In genomic region chr6:10531942-10532341, GRCh38 we compare ENCODE assay signal across 12 cellular contexts. TPM values are rescaled to one million over a fixed set of nuclear protein-coding genes. Genes with fewer than 3 reads are reported as not detected.
DNase-seq lines count a peak whose midpoint lies in the region; ATAC-seq and TF ChIP-seq lines count a peak whose summit lies in the region.
"Had no signal": no experiment of that assay in that cellular context is flagged by ENCODE, and none has a peak within 500 bp of the region (broad histone marks: within the 10 kb centered on the region; RNA-seq: fewer than 3 reads in every experiment).

No MANE protein-coding gene starts in this region.

- H4K20me1 ChIP-seq in PC-9 (ENCODE audit: insufficient read depth) = no peaks in the 10 kb centered on the region; the same call in none of the 2 replicates

- 37 to 47% methylated on average over 9 of the region's 9 CpGs for WGBS in aorta, 2 donors

- peaks cover 30% of the 10 kb centered on the region for H3K4me1 ChIP-seq in PC-9 (replicated peaks; ENCODE audit: insufficient read depth)
- H3K4me1 ChIP-seq in aorta (ENCODE audit: control insufficient read depth in 1 of 2, insufficient read depth in 2 of 2, low read length in 2 of 2) = peaks cover 0 to 11% of the 10 kb centered on the region in 2 donors
- H3K4me1 ChIP-seq in SJCRH30 = no peaks in the 10 kb centered on the region
- H3K4me1 ChIP-seq: tibial nerve had no signal

- TF ChIP-seq CTCF in natural killer cell (IDR thresholded peaks at IDR 0.05) (no peak), PC-9 (conservative IDR thresholded peaks at IDR 0.05) (no peak)

- no TSS peak for BruUV-seq in PC-9 (replicated peaks; lab: Mats Ljungman, UMichigan)

- H3F3A ChIP-seq in PC-9 (ENCODE audit: insufficient read depth, low read depth) = peaks cover 20% of the 10 kb centered on the region

- H3K36me3 ChIP-seq in PC-9 (ENCODE audit: low read depth) (no peaks in the 10 kb centered on the region), aorta (ENCODE audit: control insufficient read depth in 1 of 2, insufficient read depth in 2 of 2, low read length in 1 of 2) (no peaks in the 10 kb centered on the region), SJCRH30 (no peaks in the 10 kb centered on the region)
- H3K36me3 ChIP-seq: tibial nerve had no signal

- peaks cover 81% of the 10 kb centered on the region for H3K79me2 ChIP-seq in PC-9 (ENCODE audit: low read depth)

- peak overlapping the region; percentile 10 for H3K4me3 Mint-ChIP-seq in natural killer cell treated with Interleukin-12 subunit alpha and Interleukin-12 subunit beta and Interleukin-15 and Interleukin-18, amount 100 ng/mL, for 72 hours
- no peak overlapping the region for H3K4me3 Mint-ChIP-seq in natural killer cell

- DNase-seq in natural killer cell treated with Interleukin-12 subunit alpha and Interleukin-12 subunit beta and Interleukin-15 and Interleukin-18, amount 100 ng/mL, for 72 hours (ENCODE audit: low spot score) = no peak
- DNase-seq in natural killer cell = no peak
- DNase-seq in PC-9 = no peak
- DNase-seq in foreskin melanocyte = peak; percentile 58
- DNase-seq in aorta = no peak
- no peak for DNase-seq in posterior vena cava (ENCODE audit: low spot score)
- no peak for DNase-seq in NCI-H748 (lab: John Stamatoyannopoulos, UW; ENCODE audit: unreplicated experiment)
- DNase-seq in SJCRH30 = no peak
- DNase-seq: glutamatergic neuron, mesenchymal stem cell had no signal

- no peaks in the 10 kb centered on the region for H3K27me3 ChIP-seq in PC-9 (ENCODE audit: insufficient read depth, low read depth)
- no peaks in the 10 kb centered on the region for H3K27me3 ChIP-seq in aorta (ENCODE audit: control insufficient read depth in 1 of 2, insufficient read depth in 2 of 2, low read length in 1 of 2)
- no peaks in the 10 kb centered on the region for H3K27me3 ChIP-seq in SJCRH30
- H3K27me3 ChIP-seq: tibial nerve had no signal

- intact Hi-C loops in natural killer cell (cut with micrococcal nuclease) (no loop called here), PC-9 (cut with micrococcal nuclease; ENCODE audit: unreplicated experiment) (loop anchor here (5.0 kb wide), 1 partner anchor 160 kb away; the partner anchor contains the start of genes C6orf52 and PAK1IP1), aorta (cut with DNase I) (no loop called here), posterior vena cava (cut with DNase I) (no loop called here)

- no peak for ATAC-seq in natural killer cell treated with Interleukin-12 subunit alpha and Interleukin-12 subunit beta and Interleukin-15 and Interleukin-18, amount 100 ng/mL, for 72 hours
- no peak for ATAC-seq in natural killer cell
- no peak for ATAC-seq in aorta (ENCODE audit: low FRiP score)
- ATAC-seq: activated naive CD4-positive, alpha-beta T cell treated with anti-CD3 and anti-CD28 coated beads, Interleukin-2, amount 50 U/mL, for 72 hours had no signal

- H3K27ac ChIP-seq in PC-9 (no peak overlapping the region), aorta (ENCODE audit: low read depth in 1 of 2, low read length in 2 of 2) (peak overlapping the region; percentile 23 to 78), SJCRH30 (no peak overlapping the region)
- H3K27ac ChIP-seq: tibial nerve had no signal

- H3K4me1 Mint-ChIP-seq in natural killer cell treated with Interleukin-12 subunit alpha and Interleukin-12 subunit beta and Interleukin-15 and Interleukin-18, amount 100 ng/mL, for 72 hours (ENCODE audit: low read depth in 2 of 2) = peaks cover 34 to 38% of the 10 kb centered on the region in 2 donors
- H3K4me1 Mint-ChIP-seq in natural killer cell = peaks cover 20 to 36% of the 10 kb centered on the region in 2 donors

- no peaks in the 10 kb centered on the region for H3K9me3 Mint-ChIP-seq in natural killer cell treated with Interleukin-12 subunit alpha and Interleukin-12 subunit beta and Interleukin-15 and Interleukin-18, amount 100 ng/mL, for 72 hours
- H3K9me3 Mint-ChIP-seq in natural killer cell = no peaks in the 10 kb centered on the region

- CTCF ChIA-PET in PC-9 (lab: Charles Lee) = interaction anchor here (0.7 kb wide), 1 partner anchor 10 kb away, joined by 5 read pairs; no protein-coding TSS in a partner anchor

- H3K9me3 ChIP-seq in PC-9 (ENCODE audit: insufficient read depth, low read depth) = no peaks in the 10 kb centered on the region
- H3K9me3 ChIP-seq in aorta (ENCODE audit: control insufficient read depth, low read length) = no peaks in the 10 kb centered on the region
- H3K9me3 ChIP-seq in SJCRH30 (replicated peaks) = no peaks in the 10 kb centered on the region
- H3K9me3 ChIP-seq: tibial nerve had no signal

- no peaks in the 10 kb centered on the region for H3K36me3 Mint-ChIP-seq in natural killer cell treated with Interleukin-12 subunit alpha and Interleukin-12 subunit beta and Interleukin-15 and Interleukin-18, amount 100 ng/mL, for 72 hours
- no peaks in the 10 kb centered on the region for H3K36me3 Mint-ChIP-seq in natural killer cell

- H3K4me3 ChIP-seq in PC-9 = peak overlapping the region; percentile 76; the same call in 1 of the 2 replicates
- H3K4me3 ChIP-seq in aorta (ENCODE audit: low read length in 2 of 2) = peak overlapping the region; percentile 50 to 62
- H3K4me3 ChIP-seq in SJCRH30 = no peak overlapping the region
- H3K4me3 ChIP-seq: tibial nerve had no signal

- POLR2A ChIA-PET in PC-9 (lab: Charles Lee; ENCODE audit: unreplicated experiment) = interaction anchor here (0.7 kb wide), 1 partner anchor 10 kb away, joined by 27 read pairs; no protein-coding TSS in a partner anchor

- no peaks in the 10 kb centered on the region for H3K9me2 ChIP-seq in PC-9 (ENCODE audit: insufficient read depth)

- H3K4me2 ChIP-seq in PC-9 = peak overlapping the region; percentile 94

- no peak overlapping the region for H2AFZ ChIP-seq in PC-9

- peaks cover 18 to 38% of the 10 kb centered on the region in 2 donors for H3K27me3 Mint-ChIP-seq in natural killer cell treated with Interleukin-12 subunit alpha and Interleukin-12 subunit beta and Interleukin-15 and Interleukin-18, amount 100 ng/mL, for 72 hours
- H3K27me3 Mint-ChIP-seq in natural killer cell (ENCODE audit: low read depth in 2 of 2) = peaks cover 26 to 31% of the 10 kb centered on the region in 2 donors

- no peak overlapping the region for H3K27ac Mint-ChIP-seq in natural killer cell treated with Interleukin-12 subunit alpha and Interleukin-12 subunit beta and Interleukin-15 and Interleukin-18, amount 100 ng/mL, for 72 hours
- H3K27ac Mint-ChIP-seq in natural killer cell = peak overlapping the region in 1 of 2 donors; percentile 5
- H3K27ac Mint-ChIP-seq: activated naive CD4-positive, alpha-beta T cell treated with anti-CD3 and anti-CD28 coated beads, Interleukin-2, amount 50 U/mL, for 72 hours had no signal

RNA-seq across cellular contexts. Expression of gene GCNT2, which starts 10.8 kb away (rescaled TPM):
- 1 to 10 TPM; 2.4 to 6.9 TPM for total RNA-seq in natural killer cell treated with Interleukin-12 subunit alpha and Interleukin-12 subunit beta and Interleukin-15 and Interleukin-18, amount 100 ng/mL, for 72 hours
- total RNA-seq in natural killer cell (1 to 10 TPM in 1 of 3 donors, under 1 TPM in 2; 0.79 to 4.7 (median 0.80) TPM), PC-9 (2021) (28.4 and 35.7 TPM in 2 replicates), aorta (10 to 100 TPM; 14.6 to 18.6 TPM), posterior vena cava (1 to 10 TPM; 1.9 to 2.6 TPM)
- polyA plus RNA-seq in aorta = 1 to 10 TPM; 3.4 to 3.9 TPM
- total RNA-seq in SJCRH30 (2014; rRNA removed; shearing (Covaris generic)) = 0.14 and 0.28 TPM in 2 replicates

Comparison
In these comparisons a context has a peak if more than half of its experiments do, and no peak if none do; other contexts are left out.
1. H3K27ac ChIP-seq: peak in aorta (2 of 2); none in PC-9 (single experiment) and SJCRH30 (single experiment).